Comparison of ENCODE assay signal across 10 cellular contexts in genomic region chr11:74417860-74418508, GRCh38. TPM values are rescaled to one million over a fixed set of nuclear protein-coding genes. Genes with fewer than 3 reads are reported as not detected.
DNase-seq lines count a peak whose midpoint lies in the region; ATAC-seq, FAIRE-seq and TF ChIP-seq lines count a peak whose summit lies in the region.
"Had no signal": no experiment of that assay in that cellular context is flagged by ENCODE, and none has a peak within 500 bp of the region (broad histone marks: within the 10 kb centered on the region; RNA-seq: fewer than 3 reads in every experiment).

No MANE protein-coding gene starts in this region.

- DNase-seq in activated CD4-positive, alpha-beta memory T cell treated with anti-CD3 and anti-CD28 coated beads for 36 hours, result no peak
- DNase-seq in activated CD4-positive, alpha-beta memory T cell treated with anti-CD3 and anti-CD28 coated beads, Interleukin-2, amount 10 ng/mL, durations not matched to agents 7 days and 5 days, result no peak
- no peak for DNase-seq in activated T-helper 1 cell treated with anti-CD3 and anti-CD28 coated beads, Interleukin-12 subunit alpha, Interleukin-12 subunit beta, Interleukin-2, Interleukin-4 antibody, amounts not matched to agents 30 ng/mL and 10 ng/mL and 1 ng/mL, durations not matched to agents 14 hours and 24 hours and 36 hours (ENCODE audit: low spot score)
- DNase-seq in kidney (no peak), tibial artery (no peak), endothelial cell (ENCODE audit: low spot score) (no peak)

- POLR2A ChIA-PET in activated CD4-positive, alpha-beta memory T cell treated with anti-CD3 and anti-CD28 coated beads for 36 hours (lab: Charles Lee), result no interaction called here
- POLR2A ChIA-PET in activated CD4-positive, alpha-beta memory T cell treated with anti-CD3 and anti-CD28 coated beads, Interleukin-2, amount 10 ng/mL, durations not matched to agents 7 days and 5 days (lab: Charles Lee), result interaction anchor here (1.3 kb wide), 1 partner anchor 19 kb away, joined by 3 read pairs; the partner anchor contains the start of gene PGM2L1

- TF ChIP-seq CTCF in kidney (IDR thresholded peaks at IDR 0.05; ENCODE audit: borderline replicate concordance, extremely low read depth, insufficient read depth) (no peak), tibial artery (IDR thresholded peaks at IDR 0.05) (no peak), endothelial cell (IDR thresholded peaks at IDR 0.05; ENCODE audit: unreplicated experiment) (no peak)

- H3K4me1 ChIP-seq in kidney (ENCODE audit: control insufficient read depth in 1 of 2, insufficient read depth in 1 of 2, low read depth in 1 of 2, low read length in 2 of 2) (peaks cover 0 to 10% of the 10 kb centered on the region in 2 donors), tibial artery (peaks cover 0 to 28% (median 15%) of the 10 kb centered on the region in 4 donors)

- intact Hi-C loops in activated CD4-positive, alpha-beta memory T cell treated with anti-CD3 and anti-CD28 coated beads for 36 hours (cut with micrococcal nuclease), result loop anchor here (2.0 kb wide), 1 partner anchor 29 kb away; no protein-coding TSS in a partner anchor
- intact Hi-C loops in activated T-helper 1 cell treated with anti-CD3 and anti-CD28 coated beads, Interleukin-12 subunit alpha, Interleukin-12 subunit beta, Interleukin-2, Interleukin-4 antibody, amounts not matched to agents 30 ng/mL and 10 ng/mL and 1 ng/mL, durations not matched to agents 14 hours and 24 hours and 36 hours (cut with micrococcal nuclease), result loop anchor here (1.0 kb wide), 2 partner anchors 20 to 30 kb away; partner anchors contain the start of gene PGM2L1
- intact Hi-C loops in kidney (cut with DNase I) (no loop called here), tibial artery (cut with DNase I; ENCODE audit: low total_unique reads) (no loop called here)

- H3K36me3 ChIP-seq in kidney (ENCODE audit: control insufficient read depth in 1 of 2, insufficient read depth in 2 of 2, low read length in 2 of 2) (no peaks in the 10 kb centered on the region), tibial artery (no peaks in the 10 kb centered on the region)
- H3K36me3 ChIP-seq: BLaER1 treated with 17β-estradiol and CSF1 and Interleukin-3, amounts not matched to agents 10 nM and 100 nM had no signal

- H3K4me3 Mint-ChIP-seq in activated CD4-positive, alpha-beta memory T cell treated with anti-CD3 and anti-CD28 coated beads for 36 hours, result no peak overlapping the region
- no peak overlapping the region for H3K4me3 Mint-ChIP-seq in activated CD4-positive, alpha-beta memory T cell treated with anti-CD3 and anti-CD28 coated beads, Interleukin-2, amount 10 ng/mL, durations not matched to agents 7 days and 5 days
- no peak overlapping the region for H3K4me3 Mint-ChIP-seq in activated T-helper 1 cell treated with anti-CD3 and anti-CD28 coated beads, Interleukin-12 subunit alpha, Interleukin-12 subunit beta, Interleukin-2, Interleukin-4 antibody, amounts not matched to agents 30 ng/mL and 10 ng/mL and 1 ng/mL, durations not matched to agents 14 hours and 24 hours and 36 hours
- no peak overlapping the region for H3K4me3 Mint-ChIP-seq in endothelial cell (ENCODE audit: unreplicated experiment)

- no peak for FAIRE-seq in kidney (lab: Jason Lieb, UNC)
- FAIRE-seq: GM19239 had no signal

- ATAC-seq in GM18870 (IDR thresholded peaks at IDR 0.05; ENCODE audit: unreplicated experiment) (no peak), GM21529 (IDR thresholded peaks at IDR 0.05; ENCODE audit: unreplicated experiment) (no peak)

- H3K27ac Mint-ChIP-seq in activated CD4-positive, alpha-beta memory T cell treated with anti-CD3 and anti-CD28 coated beads for 36 hours, result peak overlapping the region; percentile 3
- no peak overlapping the region for H3K27ac Mint-ChIP-seq in activated CD4-positive, alpha-beta memory T cell treated with anti-CD3 and anti-CD28 coated beads, Interleukin-2, amount 10 ng/mL, durations not matched to agents 7 days and 5 days
- peak overlapping the region; percentile 90 for H3K27ac Mint-ChIP-seq in activated T-helper 1 cell treated with anti-CD3 and anti-CD28 coated beads, Interleukin-12 subunit alpha, Interleukin-12 subunit beta, Interleukin-2, Interleukin-4 antibody, amounts not matched to agents 30 ng/mL and 10 ng/mL and 1 ng/mL, durations not matched to agents 14 hours and 24 hours and 36 hours
- H3K27ac Mint-ChIP-seq in endothelial cell (ENCODE audit: unreplicated experiment), result no peak overlapping the region

- no peaks in the 10 kb centered on the region for H3K9me3 Mint-ChIP-seq in activated CD4-positive, alpha-beta memory T cell treated with anti-CD3 and anti-CD28 coated beads for 36 hours
- no peaks in the 10 kb centered on the region for H3K9me3 Mint-ChIP-seq in activated CD4-positive, alpha-beta memory T cell treated with anti-CD3 and anti-CD28 coated beads, Interleukin-2, amount 10 ng/mL, durations not matched to agents 7 days and 5 days
- no peaks in the 10 kb centered on the region for H3K9me3 Mint-ChIP-seq in activated T-helper 1 cell treated with anti-CD3 and anti-CD28 coated beads, Interleukin-12 subunit alpha, Interleukin-12 subunit beta, Interleukin-2, Interleukin-4 antibody, amounts not matched to agents 30 ng/mL and 10 ng/mL and 1 ng/mL, durations not matched to agents 14 hours and 24 hours and 36 hours
- H3K9me3 Mint-ChIP-seq in endothelial cell (ENCODE audit: unreplicated experiment), result no peaks in the 10 kb centered on the region

- H3K27me3 Mint-ChIP-seq in activated CD4-positive, alpha-beta memory T cell treated with anti-CD3 and anti-CD28 coated beads for 36 hours, result no peaks in the 10 kb centered on the region
- peaks cover 1% of the 10 kb centered on the region for H3K27me3 Mint-ChIP-seq in activated CD4-positive, alpha-beta memory T cell treated with anti-CD3 and anti-CD28 coated beads, Interleukin-2, amount 10 ng/mL, durations not matched to agents 7 days and 5 days
- H3K27me3 Mint-ChIP-seq in activated T-helper 1 cell treated with anti-CD3 and anti-CD28 coated beads, Interleukin-12 subunit alpha, Interleukin-12 subunit beta, Interleukin-2, Interleukin-4 antibody, amounts not matched to agents 30 ng/mL and 10 ng/mL and 1 ng/mL, durations not matched to agents 14 hours and 24 hours and 36 hours (ENCODE audit: insufficient read depth), result peaks cover 4% of the 10 kb centered on the region
- no peaks in the 10 kb centered on the region for H3K27me3 Mint-ChIP-seq in endothelial cell (ENCODE audit: unreplicated experiment)

- H3K4me1 Mint-ChIP-seq in activated CD4-positive, alpha-beta memory T cell treated with anti-CD3 and anti-CD28 coated beads for 36 hours (ENCODE audit: low read depth), result peaks cover 21% of the 10 kb centered on the region
- peaks cover 5% of the 10 kb centered on the region for H3K4me1 Mint-ChIP-seq in activated CD4-positive, alpha-beta memory T cell treated with anti-CD3 and anti-CD28 coated beads, Interleukin-2, amount 10 ng/mL, durations not matched to agents 7 days and 5 days
- peaks cover 20% of the 10 kb centered on the region for H3K4me1 Mint-ChIP-seq in activated T-helper 1 cell treated with anti-CD3 and anti-CD28 coated beads, Interleukin-12 subunit alpha, Interleukin-12 subunit beta, Interleukin-2, Interleukin-4 antibody, amounts not matched to agents 30 ng/mL and 10 ng/mL and 1 ng/mL, durations not matched to agents 14 hours and 24 hours and 36 hours (ENCODE audit: low read depth)
- H3K4me1 Mint-ChIP-seq in endothelial cell (ENCODE audit: unreplicated experiment), result peaks cover 6% of the 10 kb centered on the region

- no peaks in the 10 kb centered on the region for H3K36me3 Mint-ChIP-seq in activated CD4-positive, alpha-beta memory T cell treated with anti-CD3 and anti-CD28 coated beads for 36 hours
- no peaks in the 10 kb centered on the region for H3K36me3 Mint-ChIP-seq in activated CD4-positive, alpha-beta memory T cell treated with anti-CD3 and anti-CD28 coated beads, Interleukin-2, amount 10 ng/mL, durations not matched to agents 7 days and 5 days (ENCODE audit: low read depth)
- no peaks in the 10 kb centered on the region for H3K36me3 Mint-ChIP-seq in activated T-helper 1 cell treated with anti-CD3 and anti-CD28 coated beads, Interleukin-12 subunit alpha, Interleukin-12 subunit beta, Interleukin-2, Interleukin-4 antibody, amounts not matched to agents 30 ng/mL and 10 ng/mL and 1 ng/mL, durations not matched to agents 14 hours and 24 hours and 36 hours (ENCODE audit: low read depth)
- no peaks in the 10 kb centered on the region for H3K36me3 Mint-ChIP-seq in endothelial cell (ENCODE audit: low read depth, unreplicated experiment)

- CTCF ChIA-PET in activated CD4-positive, alpha-beta memory T cell treated with anti-CD3 and anti-CD28 coated beads for 36 hours (lab: Charles Lee), result interaction anchor here (1.0 kb wide), 1 partner anchor 30 kb away, joined by 4 read pairs; no protein-coding TSS in a partner anchor
- CTCF ChIA-PET in activated CD4-positive, alpha-beta memory T cell treated with anti-CD3 and anti-CD28 coated beads, Interleukin-2, amount 10 ng/mL, durations not matched to agents 7 days and 5 days (lab: Charles Lee), result interaction anchor here (1.5 to 1.9 kb wide), 2 partner anchors 27 to 29 kb away, joined by 4 to 6 read pairs; no protein-coding TSS in a partner anchor

- H3K27me3 ChIP-seq in tibial artery, result no peaks in the 10 kb centered on the region
- H3K27me3 ChIP-seq: BLaER1 treated with 17β-estradiol and CSF1 and Interleukin-3, amounts not matched to agents 10 nM and 100 nM had no signal

- no peaks in the 10 kb centered on the region for H3K9me3 ChIP-seq in kidney (ENCODE audit: control insufficient read depth in 1 of 2, low read length in 2 of 2)
- H3K9me3 ChIP-seq in tibial artery, result no peaks in the 10 kb centered on the region
- H3K9me3 ChIP-seq: BLaER1 treated with 17β-estradiol and CSF1 and Interleukin-3, amounts not matched to agents 10 nM and 100 nM had no signal

- H3K4me3 ChIP-seq in kidney (ENCODE audit: low read length in 2 of 2) (no peak overlapping the region), tibial artery (no peak overlapping the region)
- H3K4me3 ChIP-seq: BLaER1 treated with 17β-estradiol and CSF1 and Interleukin-3, amounts not matched to agents 10 nM and 100 nM had no signal

- H3K27ac ChIP-seq in kidney (ENCODE audit: low read depth in 2 of 2, low read length in 2 of 2), result peak overlapping the region; percentile 0 to 47
- H3K27ac ChIP-seq in tibial artery, result peak overlapping the region; percentile 70
- H3K27ac ChIP-seq: BLaER1 treated with 17β-estradiol and CSF1 and Interleukin-3, amounts not matched to agents 10 nM and 100 nM had no signal

- H3K9ac ChIP-seq in kidney (ENCODE audit: low read length in 2 of 2), result no peak overlapping the region
- H3K9ac ChIP-seq: BLaER1 treated with 17β-estradiol and CSF1 and Interleukin-3, amounts not matched to agents 10 nM and 100 nM had no signal

RNA-seq across cellular contexts. Expression of gene PGM2L1, which starts 19.8 kb away (rescaled TPM):
- total RNA-seq in activated CD4-positive, alpha-beta memory T cell treated with anti-CD3 and anti-CD28 coated beads for 36 hours, result 1 to 10 TPM; 7.0 to 7.2 TPM
- 1 to 10 TPM; 8.7 to 9.3 TPM for total RNA-seq in activated CD4-positive, alpha-beta memory T cell treated with anti-CD3 and anti-CD28 coated beads, Interleukin-2, amount 10 ng/mL, durations not matched to agents 7 days and 5 days
- 4.0 and 4.5 TPM in 2 replicates for total RNA-seq in activated T-helper 1 cell treated with anti-CD3 and anti-CD28 coated beads, Interleukin-12 subunit alpha, Interleukin-12 subunit beta, Interleukin-2, Interleukin-4 antibody, amounts not matched to agents 30 ng/mL and 10 ng/mL and 1 ng/mL, durations not matched to agents 14 hours and 24 hours and 36 hours
- 11.5 TPM for total RNA-seq in kidney
- 1.0 TPM for polyA plus RNA-seq in kidney (ENCODE audit: insufficient read depth, low read depth, low replicate concordance)
- total RNA-seq in endothelial cell (ENCODE audit: unreplicated experiment), result 51.3 TPM

RNA-seq across cellular contexts. Expression of gene KCNE3, which starts 49.4 kb away (rescaled TPM):
- not detected for total RNA-seq in activated CD4-positive, alpha-beta memory T cell treated with anti-CD3 and anti-CD28 coated beads for 36 hours
- not detected for total RNA-seq in activated CD4-positive, alpha-beta memory T cell treated with anti-CD3 and anti-CD28 coated beads, Interleukin-2, amount 10 ng/mL, durations not matched to agents 7 days and 5 days
- total RNA-seq in activated T-helper 1 cell treated with anti-CD3 and anti-CD28 coated beads, Interleukin-12 subunit alpha, Interleukin-12 subunit beta, Interleukin-2, Interleukin-4 antibody, amounts not matched to agents 30 ng/mL and 10 ng/mL and 1 ng/mL, durations not matched to agents 14 hours and 24 hours and 36 hours, result not detected in 2 replicates
- total RNA-seq in kidney (19.2 TPM), endothelial cell (ENCODE audit: unreplicated experiment) (29.4 TPM)
- 15.9 TPM for polyA plus RNA-seq in kidney (ENCODE audit: insufficient read depth, low read depth, low replicate concordance)

Comparison
In these comparisons a context has a peak if more than half of its experiments do, and no peak if none do; other contexts are left out.
1. H3K27ac Mint-ChIP-seq: peak in activated CD4-positive, alpha-beta memory T cell treated with anti-CD3 and anti-CD28 coated beads for 36 hours (single experiment) and activated T-helper 1 cell treated with anti-CD3 and anti-CD28 coated beads, Interleukin-12 subunit alpha, Interleukin-12 subunit beta, Interleukin-2, Interleukin-4 antibody, amounts not matched to agents 30 ng/mL and 10 ng/mL and 1 ng/mL, durations not matched to agents 14 hours and 24 hours and 36 hours (single experiment); none in activated CD4-positive, alpha-beta memory T cell treated with anti-CD3 and anti-CD28 coated beads, Interleukin-2, amount 10 ng/mL, durations not matched to agents 7 days and 5 days (single experiment) and endothelial cell (single experiment).
2. RNA of gene KCNE3, which starts 49.4 kb away (total RNA-seq): 29.4 TPM in endothelial cell (single experiment) and 19.2 TPM in kidney (single experiment); not detected in activated CD4-positive, alpha-beta memory T cell treated with anti-CD3 and anti-CD28 coated beads, Interleukin-2, amount 10 ng/mL, durations not matched to agents 7 days and 5 days, not detected in activated CD4-positive, alpha-beta memory T cell treated with anti-CD3 and anti-CD28 coated beads for 36 hours and not detected in activated T-helper 1 cell treated with anti-CD3 and anti-CD28 coated beads, Interleukin-12 subunit alpha, Interleukin-12 subunit beta, Interleukin-2, Interleukin-4 antibody, amounts not matched to agents 30 ng/mL and 10 ng/mL and 1 ng/mL, durations not matched to agents 14 hours and 24 hours and 36 hours; every median in the first group is over 10 times any median in the second.
3. intact Hi-C loops: an anchor here in activated CD4-positive, alpha-beta memory T cell treated with anti-CD3 and anti-CD28 coated beads for 36 hours (2.0 kb wide) and activated T-helper 1 cell treated with anti-CD3 and anti-CD28 coated beads, Interleukin-12 subunit alpha, Interleukin-12 subunit beta, Interleukin-2, Interleukin-4 antibody, amounts not matched to agents 30 ng/mL and 10 ng/mL and 1 ng/mL, durations not matched to agents 14 hours and 24 hours and 36 hours (1.0 kb wide); none called in kidney and tibial artery.